In genomic region chr19:46760363-46760762, GRCh38 we compare ENCODE assay signal across 1 cellular context.
TF ChIP-seq lines count a peak whose summit lies in the region.

No MANE protein-coding gene starts in this region.

TF ChIP-seq in HCT116, 20 proteins besides CTCF, POLR2A, EP300 and RAD21 (continued from another document):
- TF ChIP-seq ZBTB33 (IDR thresholded peaks at IDR 0.05; ENCODE audit: extremely low read depth, insufficient replicate concordance, low read length): no peak
- TF ChIP-seq REST (IDR thresholded peaks at IDR 0.05; ENCODE audit: low read depth): no peak
- no peak for TF ChIP-seq TCF7L2 (IDR thresholded peaks at IDR 0.05; ENCODE audit: borderline replicate concordance, extremely low read depth, insufficient read depth, insufficient read length)
- no peak for TF ChIP-seq ELF1 (IDR thresholded peaks at IDR 0.05; ENCODE audit: borderline replicate concordance, low read depth)
- TF ChIP-seq, protein P1, sequence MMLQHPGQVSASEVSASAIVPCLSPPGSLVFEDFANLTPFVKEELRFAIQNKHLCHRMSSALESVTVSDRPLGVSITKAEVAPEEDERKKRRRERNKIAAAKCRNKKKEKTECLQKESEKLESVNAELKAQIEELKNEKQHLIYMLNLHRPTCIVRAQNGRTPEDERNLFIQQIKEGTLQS (IDR thresholded peaks at IDR 0.05): no peak
- TF ChIP-seq EZH2 (IDR thresholded peaks at IDR 0.05): no peak
- TF ChIP-seq POLR2AphosphoS5 (IDR thresholded peaks at IDR 0.05; ENCODE audit: low read depth, low read length): no peak
- no peak for TF ChIP-seq JUND (IDR thresholded peaks at IDR 0.05)
- no peak for TF ChIP-seq CEBPB (IDR thresholded peaks at IDR 0.05; ENCODE audit: low read depth)
